ENCODE assay signal across 9 cellular contexts in the genomic region with DNA sequence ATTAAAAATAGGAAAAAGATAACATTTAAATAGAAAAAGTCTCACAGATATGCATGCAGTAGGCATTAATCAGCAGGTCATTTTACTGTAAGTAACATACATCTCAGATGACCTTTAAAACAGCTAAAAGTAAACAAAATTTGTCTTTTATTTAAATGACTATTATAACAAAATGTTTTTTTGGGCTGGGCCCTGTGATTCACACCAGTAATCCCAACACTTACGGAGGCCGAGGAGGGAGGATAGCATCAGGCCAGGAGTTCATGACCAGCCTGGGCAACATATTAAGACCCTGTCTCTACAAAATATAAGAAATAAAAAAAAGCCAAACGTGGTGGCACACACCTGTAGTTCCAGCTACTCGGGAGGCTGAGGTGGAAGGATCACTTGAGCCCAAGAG. TPM values are rescaled to one million over a fixed set of nuclear protein-coding genes. Genes with fewer than 3 reads are reported as not detected.
DNase-seq lines count a peak whose midpoint lies in the region; ATAC-seq and TF ChIP-seq lines count a peak whose summit lies in the region.
"Had no signal": no experiment of that assay in that cellular context is flagged by ENCODE, and none has a peak within 500 bp of the region (broad histone marks: within the 10 kb centered on the region; RNA-seq: fewer than 3 reads in every experiment).

No MANE protein-coding gene starts in this region.

- ATAC-seq in IMR-90 (ENCODE audit: low read depth) (no peak), HG03045 (IDR thresholded peaks at IDR 0.05; ENCODE audit: unreplicated experiment) (no peak), HG02678 (IDR thresholded peaks at IDR 0.05; ENCODE audit: unreplicated experiment) (no peak)

- no peak overlapping the region for H2BK20ac ChIP-seq in IMR-90 (ENCODE audit: low read depth, low read length)

- H3K56ac ChIP-seq in IMR-90 (ENCODE audit: extremely low read depth, insufficient read depth, low read length) = no peak overlapping the region

- intact Hi-C loops in IMR-90 (cut with micrococcal nuclease) (no loop called here), breast epithelium (cut with DNase I; ENCODE audit: low total_unique reads) (no loop called here), thyroid gland (cut with DNase I) (no loop called here)

- no peak for DNase-seq in IMR-90
- DNase-seq in breast epithelium (ENCODE audit: low spot score in 2 of 2) = no peak
- DNase-seq in thyroid gland = no peak
- DNase-seq in EL = no peak
- DNase-seq: MM.1S; stimulated activated CD4-positive, alpha-beta T cell treated with anti-CD3 and anti-CD28 coated beads, Interleukin-4, amount 100 ng/mL, for 24 hours had no signal

- no peak overlapping the region for H3K9ac ChIP-seq in IMR-90 (ENCODE audit: low read depth, low read length)

- H3K79me1 ChIP-seq in IMR-90 (ENCODE audit: low read depth in 1 of 2, low read length in 2 of 2) = peaks cover 12 to 53% of the 10 kb centered on the region in 2 experiments

- peak overlapping the region; percentile 61 for H3K18ac ChIP-seq in IMR-90 (ENCODE audit: low read depth, low read length)

- H3K27ac ChIP-seq in IMR-90 (ENCODE audit: insufficient read depth, low read length) (peak overlapping the region; percentile 70), breast epithelium (peak overlapping the region; percentile 69 to 96), muscle layer of duodenum (ENCODE audit: low read length) (peak overlapping the region; percentile 97), thyroid gland (peak overlapping the region; percentile 86 to 99 (median 92))

- H4K20me1 ChIP-seq in IMR-90 (ENCODE audit: insufficient read depth, low read length) = peaks cover 83% of the 10 kb centered on the region

- POLR2A ChIA-PET in IMR-90 (lab: Charles Lee; ENCODE audit: unreplicated experiment) = no interaction called here

- in situ Hi-C loops in IMR-90 (cut with MboI; ENCODE audit: low sequenced_read_pairs) = no loop called here

- no peak overlapping the region; the same call in 1 of the 2 replicates for H4K5ac ChIP-seq in IMR-90 (ENCODE audit: low read depth, low read length)

- peak overlapping the region; percentile 78 for H2AK5ac ChIP-seq in IMR-90 (ENCODE audit: low read depth, low read length)

- H3K36me3 ChIP-seq in IMR-90 (ENCODE audit: control insufficient read depth, insufficient read depth, low read length) = no peaks in the 10 kb centered on the region; the same call in 1 of the 2 replicates
- H3K36me3 ChIP-seq in breast epithelium = no peaks in the 10 kb centered on the region
- peaks cover 0 to 6% of the 10 kb centered on the region in 2 donors for H3K36me3 ChIP-seq in muscle layer of duodenum (ENCODE audit: control insufficient read depth in 1 of 2, insufficient read depth in 2 of 2, low read length in 2 of 2)
- H3K36me3 ChIP-seq in thyroid gland = no peaks in the 10 kb centered on the region

- no peak overlapping the region; the same call in 1 of the 2 replicates for H4K91ac ChIP-seq in IMR-90 (ENCODE audit: insufficient read depth, low read depth, low read length)

- no peak overlapping the region; a peak in 1 of 4 replicates for H4K8ac ChIP-seq in IMR-90 (ENCODE audit: low read depth in 2 of 2, low read length in 2 of 2)

- TF ChIP-seq POLR2A in IMR-90 (IDR thresholded peaks at IDR 0.05; ENCODE audit: low read depth, low read length) (no peak), breast epithelium (IDR thresholded peaks at IDR 0.05) (no peak), thyroid gland (IDR thresholded peaks at IDR 0.05) (no peak)

- H2BK5ac ChIP-seq in IMR-90 (ENCODE audit: low read depth, low read length, poor library complexity, severe bottlenecking) = peak overlapping the region; percentile 74

- H3K4me2 ChIP-seq in IMR-90 (ENCODE audit: low read depth, low read length) = peak overlapping the region; percentile 13; the same call in 1 of the 2 replicates

- H3K9me1 ChIP-seq in IMR-90 (ENCODE audit: insufficient read depth, low read length) = peaks cover 12% of the 10 kb centered on the region

- H3K27me3 ChIP-seq in IMR-90 (ENCODE audit: control insufficient read depth, insufficient read depth, low read length) (no peaks in the 10 kb centered on the region), breast epithelium (no peaks in the 10 kb centered on the region), muscle layer of duodenum (ENCODE audit: low read depth, low read length) (no peaks in the 10 kb centered on the region), thyroid gland (no peaks in the 10 kb centered on the region)

- H2AK9ac ChIP-seq in IMR-90 (replicated peaks; ENCODE audit: low read depth, low read length, poor library complexity) = no peak overlapping the region

- peak overlapping the region; percentile 36; the same call in 1 of the 2 replicates for H3K4ac ChIP-seq in IMR-90 (ENCODE audit: low read depth, low read length)

- 0 out of 2 replicates have a peak overlapping the region, but pooled peaks have one; percentile 4 for H3K14ac ChIP-seq in IMR-90 (replicated peaks; ENCODE audit: low read depth, low read length)

- CTCF ChIA-PET in IMR-90 (lab: Yijun Ruan, JAX) = interaction anchor here (1.5 kb wide), 1 partner anchor 11 kb away, joined by 3 read pairs; no protein-coding TSS in a partner anchor

- TF ChIP-seq CTCF in IMR-90 (conservative IDR thresholded peaks at IDR 0.05; ENCODE audit: low read depth, low read length) = no peak
- no peak for TF ChIP-seq CTCF in breast epithelium (IDR thresholded peaks at IDR 0.05)
- TF ChIP-seq CTCF in thyroid gland (IDR thresholded peaks at IDR 0.05) = no peak

- TF ChIP-seq RAD21 in IMR-90 (IDR thresholded peaks at IDR 0.05; ENCODE audit: low read length) = no peak

- no TSS peak for BruUV-seq in IMR-90 (replicated peaks; lab: Mats Ljungman, UMichigan)

- H3K9me3 ChIP-seq in IMR-90 (ENCODE audit: control insufficient read depth, insufficient read depth, low read length) (no peaks in the 10 kb centered on the region), breast epithelium (no peaks in the 10 kb centered on the region), muscle layer of duodenum (ENCODE audit: control insufficient read depth in 1 of 2, low read length in 2 of 2) (no peaks in the 10 kb centered on the region), thyroid gland (no peaks in the 10 kb centered on the region)

- H2BK120ac ChIP-seq in IMR-90 (ENCODE audit: low read depth, low read length) = no peak overlapping the region

- H3K4me3 ChIP-seq in IMR-90 (ENCODE audit: insufficient read depth, low read depth, low read length) (no peak overlapping the region), breast epithelium (no peak overlapping the region), muscle layer of duodenum (ENCODE audit: low read depth in 1 of 2, low read length in 2 of 2) (no peak overlapping the region), thyroid gland (replicated peaks in 1 of 3) (no peak overlapping the region)

- H3K4me1 ChIP-seq in IMR-90 (ENCODE audit: control insufficient read depth, insufficient read depth, low read length) (peaks cover 19% of the 10 kb centered on the region), breast epithelium (peaks cover 0 to 18% of the 10 kb centered on the region in 2 donors), muscle layer of duodenum (ENCODE audit: control insufficient read depth in 1 of 2, insufficient read depth in 2 of 2, low read length in 2 of 2) (peaks cover 36 to 61% of the 10 kb centered on the region in 2 donors), thyroid gland (peaks cover 74 to 84% of the 10 kb centered on the region in 2 donors)

- dilution Hi-C loops in IMR-90 (cut with HindIII; ENCODE audit: low sequenced_read_pairs, unreplicated experiment) = no loop called here

- WGBS in IMR-90 (ENCODE audit: extremely low coverage in 2 of 2, insufficient read length in 1 of 2), 2 experiments = no CpG with 5 or more reads among the region's 4 CpGs
- 82 to 89% methylated on average over 4 of the region's 4 CpGs for WGBS in thyroid gland, 2 donors

- peak overlapping the region; percentile 71; the same call in 1 of the 2 replicates for H3K23ac ChIP-seq in IMR-90 (ENCODE audit: low read depth, low read length)

- peak overlapping the region; percentile 40; the same call in 1 of the 3 replicates for H2BK15ac ChIP-seq in IMR-90 (ENCODE audit: low read depth, low read length)

- no peak overlapping the region for H2AFZ ChIP-seq in IMR-90 (replicated peaks; ENCODE audit: low read length, poor library complexity)

TF ChIP-seq in IMR-90, 13 proteins besides CTCF, POLR2A, EP300 and RAD21 (continues in another document):
- TF ChIP-seq RCOR1 (IDR thresholded peaks at IDR 0.05; ENCODE audit: insufficient replicate concordance, low read length) (no peak), MXI1 (IDR thresholded peaks at IDR 0.05; ENCODE audit: borderline replicate concordance, low read depth, low read length) (no peak), NFE2L2 (IDR thresholded peaks at IDR 0.05; ENCODE audit: low read depth, low read length) (no peak), CEBPB (IDR thresholded peaks at IDR 0.05; ENCODE audit: low read depth, low read length) (no peak), BHLHE40 (IDR thresholded peaks at IDR 0.05; ENCODE audit: low read depth, low read length) (no peak), RFX5 (IDR thresholded peaks at IDR 0.05; ENCODE audit: low read depth, low read length) (no peak)
- TF ChIP-seq, protein P1, sequence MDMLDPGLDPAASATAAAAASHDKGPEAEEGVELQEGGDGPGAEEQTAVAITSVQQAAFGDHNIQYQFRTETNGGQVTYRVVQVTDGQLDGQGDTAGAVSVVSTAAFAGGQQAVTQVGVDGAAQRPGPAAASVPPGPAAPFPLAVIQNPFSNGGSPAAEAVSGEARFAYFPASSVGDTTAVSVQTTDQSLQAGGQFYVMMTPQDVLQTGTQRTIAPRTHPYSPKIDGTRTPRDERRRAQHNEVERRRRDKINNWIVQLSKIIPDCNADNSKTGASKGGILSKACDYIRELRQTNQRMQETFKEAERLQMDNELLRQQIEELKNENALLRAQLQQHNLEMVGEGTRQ (IDR thresholded peaks at IDR 0.05; ENCODE audit: low read depth, low read length) = no peak

RNA-seq across cellular contexts. Expression of gene IQGAP1, which starts 14.8 kb away (rescaled TPM):
- total RNA-seq in IMR-90 (2012; rRNA removed) = 207 and 246 TPM in 2 replicates
- polyA plus RNA-seq in IMR-90 (2012; rRNA removed) = 87.5 and 93.4 TPM in 2 replicates
- polyA plus RNA-seq in IMR-90 (2012; cell fraction: cytosol; rRNA removed) = 9.1 and 14.9 TPM in 2 replicates
- 41.3 and 240 TPM in 2 replicates for polyA plus RNA-seq in IMR-90 (2012; cell fraction: nucleus; rRNA removed; ENCODE audit: low replicate concordance)
- 100 to 1,000 TPM; 244 to 387 (median 288) TPM for total RNA-seq in breast epithelium
- total RNA-seq in thyroid gland = 100 to 1,000 TPM; 222 to 290 (median 247) TPM

RNA-seq across cellular contexts. Expression of gene ZNF774, which starts 50.7 kb away (rescaled TPM):
- total RNA-seq in IMR-90 (2012; rRNA removed) (1.1 TPM in 2 replicates), breast epithelium (1 to 10 TPM; 2.6 to 7.6 (median 4.6) TPM), thyroid gland (10 to 100 TPM in 1 of 4 donors, 1 to 10 TPM in 3; 3.6 to 13.1 (median 5.5) TPM)
- polyA plus RNA-seq in IMR-90 (2012; rRNA removed) = 0.90 and 0.91 TPM in 2 replicates
- 0.42 and 0.88 TPM in 2 replicates for polyA plus RNA-seq in IMR-90 (2012; cell fraction: cytosol; rRNA removed)
- 0.40 and 1.8 TPM in 2 replicates for polyA plus RNA-seq in IMR-90 (2012; cell fraction: nucleus; rRNA removed; ENCODE audit: low replicate concordance)
